Comparison of ENCODE assay signal across 8 cellular contexts in genomic region chr1:176691251-176692228, GRCh38.
DNase-seq lines count a peak whose midpoint lies in the region; ATAC-seq, FAIRE-seq and TF ChIP-seq lines count a peak whose summit lies in the region.

No MANE protein-coding gene starts in this region.

- H3K27ac ChIP-seq in Karpas-422 (ENCODE audit: low read length) (no peak overlapping the region), colonic mucosa (no peak overlapping the region), lung (ENCODE audit: low read depth in 1 of 2, low read length in 1 of 2) (peak overlapping the region in 1 of 2 donors; percentile 92)

- intact Hi-C loops in Right ventricle myocardium inferior (cut with DNase I) (loop anchor here (1.0 to 5.0 kb wide), 5 partner anchors 35 to 316 kb away; no protein-coding TSS in a partner anchor), cardiac septum (cut with DNase I) (loop anchor here (1.0 to 10.0 kb wide), 6 partner anchors 35 to 317 kb away; no protein-coding TSS in a partner anchor), colonic mucosa (cut with DNase I) (loop anchor here (5.0 kb wide), 2 partner anchors 129 to 314 kb away; no protein-coding TSS in a partner anchor)

- DNase-seq in Right ventricle myocardium inferior (ENCODE audit: missing footprints) (no peak), cardiac septum (ENCODE audit: low spot score) (no peak), H54 (ENCODE audit: insufficient read length, low spot score) (peak; percentile 15), Karpas-422 (peak; percentile 77), NOMO-1 treated with DMSO at 0.1 percent for 48 hours (lab: John Stamatoyannopoulos, UW; ENCODE audit: unreplicated experiment) (peak; percentile 70), colonic mucosa (peak; percentile 48), lung (ENCODE audit: low spot score) (no peak)

- no peaks in the 10 kb centered on the region for H4K20me1 ChIP-seq in Karpas-422 (ENCODE audit: insufficient read depth, low read depth, low read length)

- H3K4me2 ChIP-seq in Karpas-422 (ENCODE audit: low read depth, low read length, poor library complexity, severe bottlenecking) = no peak overlapping the region

- no peak overlapping the region for H3K4me3 ChIP-seq in Karpas-422 (ENCODE audit: low read length)
- H3K4me3 ChIP-seq in colonic mucosa = no peak overlapping the region
- no peak overlapping the region for H3K4me3 ChIP-seq in lung

- no peaks in the 10 kb centered on the region for H3K9me2 ChIP-seq in Karpas-422 (replicated peaks; ENCODE audit: insufficient read depth, low read length)

- no peak for TF ChIP-seq POLR2A in H54 (IDR thresholded peaks at IDR 0.05; ENCODE audit: low read depth, low read length)

- TF ChIP-seq CTCF in colonic mucosa (IDR thresholded peaks at IDR 0.05) = peak; percentile 56
- peak; percentile 39 for TF ChIP-seq CTCF in lung (IDR thresholded peaks at IDR 0.05; ENCODE audit: control extremely low read depth, extremely low read depth)

- H3K36me3 ChIP-seq in Karpas-422 (ENCODE audit: insufficient read depth, low read length) (no peaks in the 10 kb centered on the region), colonic mucosa (no peaks in the 10 kb centered on the region), lung (ENCODE audit: control insufficient read depth in 2 of 2, insufficient read depth in 2 of 2, low read length in 2 of 2) (no peaks in the 10 kb centered on the region)

- H3K4me1 ChIP-seq in Karpas-422 (ENCODE audit: low read length) = no peaks in the 10 kb centered on the region; the same call in 1 of the 2 replicates
- no peaks in the 10 kb centered on the region for H3K4me1 ChIP-seq in colonic mucosa
- H3K4me1 ChIP-seq in lung (ENCODE audit: control insufficient read depth in 2 of 2, insufficient read depth in 2 of 2, low read length in 2 of 2) = peaks cover 0 to 2% of the 10 kb centered on the region in 2 donors

- FAIRE-seq in H54 (lab: Jason Lieb, UNC) = no peak

- no peak overlapping the region for H2AFZ ChIP-seq in Karpas-422 (ENCODE audit: low read length)

- ATAC-seq in Right ventricle myocardium inferior (peak; percentile 53), lung (ENCODE audit: insufficient read depth, low FRiP score) (peak; percentile 14), HG03039 (IDR thresholded peaks at IDR 0.05; ENCODE audit: unreplicated experiment) (no peak)

- H3K9ac ChIP-seq in Karpas-422 (ENCODE audit: low read length) = no peak overlapping the region
- no peak overlapping the region for H3K9ac ChIP-seq in colonic mucosa (ENCODE audit: low read depth in 2 of 2, low read length in 2 of 2)

- H3K9me3 ChIP-seq in Karpas-422 (ENCODE audit: low read length) (no peaks in the 10 kb centered on the region), colonic mucosa (no peaks in the 10 kb centered on the region), lung (ENCODE audit: control insufficient read depth in 2 of 2, insufficient read depth in 1 of 2, low read length in 1 of 2) (peaks cover 0 to 2% of the 10 kb centered on the region in 2 donors)

- WGBS in lung, 2 donors = 56 to 57% methylated on average over 8 of the region's 8 CpGs

- H3K27me3 ChIP-seq in Karpas-422 (ENCODE audit: low read length) (no peaks in the 10 kb centered on the region), colonic mucosa (no peaks in the 10 kb centered on the region), lung (ENCODE audit: control insufficient read depth, insufficient read depth) (no peaks in the 10 kb centered on the region)

- H3K79me2 ChIP-seq in Karpas-422 (ENCODE audit: low read length) = no peaks in the 10 kb centered on the region

Comparison
In these comparisons a context has a peak if more than half of its experiments do, and no peak if none do; other contexts are left out.
1. DNase-seq: peak in H54 (single experiment), Karpas-422 (single experiment), NOMO-1 treated with DMSO at 0.1 percent for 48 hours (single experiment) and colonic mucosa (single experiment); none in Right ventricle myocardium inferior (single experiment), cardiac septum (single experiment) and lung (single experiment).